Comparison of ENCODE assay signal across 16 cellular contexts in genomic region chr5:168152660-168153059, GRCh38.
DNase-seq lines count a peak whose midpoint lies in the region; ATAC-seq and TF ChIP-seq lines count a peak whose summit lies in the region.
"Had no signal": no experiment of that assay in that cellular context is flagged by ENCODE, and none has a peak within 500 bp of the region (broad histone marks: within the 10 kb centered on the region; RNA-seq: fewer than 3 reads in every experiment).

No MANE protein-coding gene starts in this region.

- peak overlapping the region; percentile 23 for H4K8ac ChIP-seq in trophoblast cell (ENCODE audit: low read depth, low read length)

- H3K4ac ChIP-seq in trophoblast cell (ENCODE audit: low read depth, low read length) = no peak overlapping the region

- no peaks in the 10 kb centered on the region for H3K36me3 ChIP-seq in PC-3 (ENCODE audit: low read depth, low read length)
- H3K36me3 ChIP-seq in trophoblast cell (ENCODE audit: control insufficient read depth in 1 of 2, insufficient read depth in 2 of 2, low read length in 2 of 2) = no peaks in the 10 kb centered on the region
- H3K36me3 ChIP-seq in neural progenitor cell = no peaks in the 10 kb centered on the region
- H3K36me3 ChIP-seq: uterus had no signal

- peaks cover 73% of the 10 kb centered on the region for H3K27me3 ChIP-seq in PC-3 (ENCODE audit: low read length)
- no peaks in the 10 kb centered on the region for H3K27me3 ChIP-seq in trophoblast cell (ENCODE audit: insufficient read depth, low read length)
- no peaks in the 10 kb centered on the region for H3K27me3 ChIP-seq in neural progenitor cell
- H3K27me3 ChIP-seq: uterus had no signal

- H3K79me2 ChIP-seq in PC-3 (ENCODE audit: low read length) (no peaks in the 10 kb centered on the region), trophoblast cell (ENCODE audit: control insufficient read depth, insufficient read depth, low read length, poor library complexity) (no peaks in the 10 kb centered on the region), neural progenitor cell (ENCODE audit: low read depth) (no peaks in the 10 kb centered on the region)

- H3K4me2 ChIP-seq in PC-3 (ENCODE audit: low read length) (no peak overlapping the region), trophoblast cell (ENCODE audit: low read length) (no peak overlapping the region), neural progenitor cell (no peak overlapping the region)

- H4K20me1 ChIP-seq in PC-3 (ENCODE audit: low read length) (no peaks in the 10 kb centered on the region), neural progenitor cell (ENCODE audit: low read depth) (no peaks in the 10 kb centered on the region)

- intact Hi-C loops in PC-3 (cut with micrococcal nuclease) = no loop called here

- no CpG with 5 or more reads among the region's 3 CpGs for WGBS in trophoblast cell (ENCODE audit: extremely low coverage, insufficient coverage, insufficient read length)

- H3K36me3 Mint-ChIP-seq in activated CD4-positive, alpha-beta T cell treated with anti-CD3 and anti-CD28 coated beads, Interleukin-2, amount 10 ng/mL, durations not matched to agents 7 days and 5 days (ENCODE audit: low read depth) = no peaks in the 10 kb centered on the region
- peaks cover 4% of the 10 kb centered on the region for H3K36me3 Mint-ChIP-seq in neural progenitor cell
- H3K36me3 Mint-ChIP-seq: activated naive CD4-positive, alpha-beta T cell treated with anti-CD3 and anti-CD28 coated beads, Interleukin-2, amount 50 U/mL, for 24 hours had no signal

- H3K4me1 ChIP-seq in PC-3 (ENCODE audit: insufficient read depth, low read length) (no peaks in the 10 kb centered on the region), trophoblast cell (ENCODE audit: control insufficient read depth in 1 of 2, insufficient read depth in 2 of 2, low read length in 2 of 2) (peaks cover 6 to 9% of the 10 kb centered on the region in 2 experiments), neural progenitor cell (peaks cover 28% of the 10 kb centered on the region)
- H3K4me1 ChIP-seq: uterus had no signal

- H3K18ac ChIP-seq in trophoblast cell (ENCODE audit: low read length) = no peak overlapping the region

- no peak overlapping the region for H4K91ac ChIP-seq in trophoblast cell (ENCODE audit: low read depth, low read length)

- no peak overlapping the region for H3K14ac ChIP-seq in trophoblast cell (ENCODE audit: low read length)

- H3K4me3 ChIP-seq in PC-3 (ENCODE audit: low read length) (no peak overlapping the region), trophoblast cell (ENCODE audit: low read depth, low read length) (no peak overlapping the region), neural progenitor cell (no peak overlapping the region)
- H3K4me3 ChIP-seq: uterus had no signal

- no TSS peak for BruUV-seq in PC-3 (replicated peaks; lab: Mats Ljungman, UMichigan)

- H3K9me3 ChIP-seq in PC-3 (ENCODE audit: low read length) = no peaks in the 10 kb centered on the region
- H3K9me3 ChIP-seq in trophoblast cell (ENCODE audit: insufficient read depth, low read depth, low read length) = peaks cover 1% of the 10 kb centered on the region
- H3K9me3 ChIP-seq in neural progenitor cell (ENCODE audit: low read depth) = no peaks in the 10 kb centered on the region
- H3K9me3 ChIP-seq: uterus had no signal

- H3K9ac ChIP-seq in PC-3 (ENCODE audit: low read length) = no peak overlapping the region
- no peak overlapping the region for H3K9ac ChIP-seq in trophoblast cell (ENCODE audit: low read length)
- H3K9ac ChIP-seq in neural progenitor cell = no peak overlapping the region

- POLR2A ChIA-PET in activated CD4-positive, alpha-beta T cell treated with anti-CD3 and anti-CD28 coated beads, Interleukin-2, amount 10 ng/mL, durations not matched to agents 7 days and 5 days (lab: Charles Lee) = no interaction called here
- POLR2A ChIA-PET in PC-3 (lab: Charles Lee; ENCODE audit: unreplicated experiment) = no interaction called here

- H2AK5ac ChIP-seq in trophoblast cell (ENCODE audit: low read length) = no peak overlapping the region

- H2AFZ ChIP-seq in PC-3 (ENCODE audit: low read length) (no peak overlapping the region), trophoblast cell (ENCODE audit: insufficient read depth, low read length, poor library complexity) (no peak overlapping the region), neural progenitor cell (replicated peaks) (no peak overlapping the region)

- H3K27ac ChIP-seq in PC-3 (ENCODE audit: low read length) (no peak overlapping the region), trophoblast cell (ENCODE audit: low read depth, low read length) (no peak overlapping the region), neural progenitor cell (no peak overlapping the region)
- H3K27ac ChIP-seq: uterus had no signal

- H3K4me1 Mint-ChIP-seq in activated CD4-positive, alpha-beta T cell treated with anti-CD3 and anti-CD28 coated beads, Interleukin-2, amount 10 ng/mL, durations not matched to agents 7 days and 5 days = no peaks in the 10 kb centered on the region
- peaks cover 39% of the 10 kb centered on the region for H3K4me1 Mint-ChIP-seq in neural progenitor cell
- H3K4me1 Mint-ChIP-seq: activated naive CD4-positive, alpha-beta T cell treated with anti-CD3 and anti-CD28 coated beads, Interleukin-2, amount 50 U/mL, for 24 hours had no signal

- no peaks in the 10 kb centered on the region for H3K79me1 ChIP-seq in trophoblast cell (ENCODE audit: low read length)

- peaks cover 2% of the 10 kb centered on the region for H3K27me3 Mint-ChIP-seq in activated CD4-positive, alpha-beta T cell treated with anti-CD3 and anti-CD28 coated beads, Interleukin-2, amount 10 ng/mL, durations not matched to agents 7 days and 5 days
- peaks cover 6% of the 10 kb centered on the region for H3K27me3 Mint-ChIP-seq in neural progenitor cell (ENCODE audit: insufficient read depth, low read depth)
- H3K27me3 Mint-ChIP-seq: activated naive CD4-positive, alpha-beta T cell treated with anti-CD3 and anti-CD28 coated beads, Interleukin-2, amount 50 U/mL, for 24 hours had no signal

- CTCF ChIA-PET in activated CD4-positive, alpha-beta T cell treated with anti-CD3 and anti-CD28 coated beads, Interleukin-2, amount 10 ng/mL, durations not matched to agents 7 days and 5 days (lab: Charles Lee) = no interaction called here
- CTCF ChIA-PET in PC-3 (lab: Charles Lee) = no interaction called here

- no peaks in the 10 kb centered on the region for H3K9me3 Mint-ChIP-seq in activated CD4-positive, alpha-beta T cell treated with anti-CD3 and anti-CD28 coated beads, Interleukin-2, amount 10 ng/mL, durations not matched to agents 7 days and 5 days
- H3K9me3 Mint-ChIP-seq in neural progenitor cell = no peaks in the 10 kb centered on the region
- H3K9me3 Mint-ChIP-seq: activated naive CD4-positive, alpha-beta T cell treated with anti-CD3 and anti-CD28 coated beads, Interleukin-2, amount 50 U/mL, for 24 hours had no signal

- no peak overlapping the region for H3K23ac ChIP-seq in trophoblast cell (ENCODE audit: low read length)

- H3K9me2 ChIP-seq in PC-3 (replicated peaks; ENCODE audit: low read length) = no peaks in the 10 kb centered on the region

- TF ChIP-seq CTCF in PC-3 (conservative IDR thresholded peaks at IDR 0.05; ENCODE audit: low read depth, low read length) (no peak), neural progenitor cell (IDR thresholded peaks at IDR 0.05) (no peak)

- H3K4me3 Mint-ChIP-seq in activated CD4-positive, alpha-beta T cell treated with anti-CD3 and anti-CD28 coated beads, Interleukin-2, amount 10 ng/mL, durations not matched to agents 7 days and 5 days = no peak overlapping the region
- no peak overlapping the region for H3K4me3 Mint-ChIP-seq in neural progenitor cell
- H3K4me3 Mint-ChIP-seq: activated naive CD4-positive, alpha-beta T cell treated with anti-CD3 and anti-CD28 coated beads, Interleukin-2, amount 50 U/mL, for 24 hours had no signal

- no peak overlapping the region for H2BK5ac ChIP-seq in trophoblast cell (ENCODE audit: low read depth, low read length, poor library complexity)

- peak; percentile 7 for DNase-seq in activated CD4-positive, alpha-beta T cell treated with anti-CD3 and anti-CD28 coated beads, Interleukin-2, amount 10 ng/mL, durations not matched to agents 7 days and 5 days
- no peak for DNase-seq in activated CD4-positive, alpha-beta T cell treated with anti-CD3 and anti-CD28 coated beads, Interleukin-2, amount 50 U/mL, for 48 hours
- DNase-seq in PC-3 (peak; percentile 37), trophoblast cell (no peak), neural progenitor cell (ENCODE audit: low spot score) (no peak), NCI-H2227 (lab: John Stamatoyannopoulos, UW; ENCODE audit: unreplicated experiment) (no peak), retina (no peak)
- DNase-seq: ACHN; activated CD4-positive, alpha-beta T cell treated with anti-CD3 and anti-CD28 coated beads for 1 hour; hippocampal formation; MV-4-11; posterior cingulate gyrus; SHP77; uterus had no signal

- H2BK120ac ChIP-seq in trophoblast cell (ENCODE audit: insufficient read depth, low read length, poor library complexity) = no peak overlapping the region

- no peak overlapping the region for H3K27ac Mint-ChIP-seq in activated CD4-positive, alpha-beta T cell treated with anti-CD3 and anti-CD28 coated beads, Interleukin-2, amount 10 ng/mL, durations not matched to agents 7 days and 5 days
- H3K27ac Mint-ChIP-seq in neural progenitor cell = no peak overlapping the region
- H3K27ac Mint-ChIP-seq: activated naive CD4-positive, alpha-beta T cell treated with anti-CD3 and anti-CD28 coated beads, Interleukin-2, amount 50 U/mL, for 24 hours had no signal

- H4K12ac ChIP-seq in trophoblast cell (ENCODE audit: low read depth, low read length) = no peak overlapping the region

- no peaks in the 10 kb centered on the region for H3F3A ChIP-seq in PC-3 (ENCODE audit: low read length, unreplicated experiment)
- peaks cover 9% of the 10 kb centered on the region for H3F3A ChIP-seq in neural progenitor cell (ENCODE audit: low read depth)

- H2BK12ac ChIP-seq in trophoblast cell (ENCODE audit: low read length) = no peak overlapping the region

- peak; percentile 70 for ATAC-seq in HG02884 (IDR thresholded peaks at IDR 0.05; ENCODE audit: unreplicated experiment)
- ATAC-seq in PC-3 = peak; percentile 22; the same call in 1 of the 2 replicates

Comparison
In these comparisons a context has a peak if more than half of its experiments do, and no peak if none do; other contexts are left out.
1. DNase-seq: peak in activated CD4-positive, alpha-beta T cell treated with anti-CD3 and anti-CD28 coated beads, Interleukin-2, amount 10 ng/mL, durations not matched to agents 7 days and 5 days (single experiment) and PC-3 (single experiment); none in activated CD4-positive, alpha-beta T cell treated with anti-CD3 and anti-CD28 coated beads, Interleukin-2, amount 50 U/mL, for 48 hours (0 of 2), trophoblast cell (0 of 2), neural progenitor cell (single experiment), NCI-H2227 (single experiment) and retina (single experiment).